12 cellular contexts compared by ENCODE assay signal in the genomic region with DNA sequence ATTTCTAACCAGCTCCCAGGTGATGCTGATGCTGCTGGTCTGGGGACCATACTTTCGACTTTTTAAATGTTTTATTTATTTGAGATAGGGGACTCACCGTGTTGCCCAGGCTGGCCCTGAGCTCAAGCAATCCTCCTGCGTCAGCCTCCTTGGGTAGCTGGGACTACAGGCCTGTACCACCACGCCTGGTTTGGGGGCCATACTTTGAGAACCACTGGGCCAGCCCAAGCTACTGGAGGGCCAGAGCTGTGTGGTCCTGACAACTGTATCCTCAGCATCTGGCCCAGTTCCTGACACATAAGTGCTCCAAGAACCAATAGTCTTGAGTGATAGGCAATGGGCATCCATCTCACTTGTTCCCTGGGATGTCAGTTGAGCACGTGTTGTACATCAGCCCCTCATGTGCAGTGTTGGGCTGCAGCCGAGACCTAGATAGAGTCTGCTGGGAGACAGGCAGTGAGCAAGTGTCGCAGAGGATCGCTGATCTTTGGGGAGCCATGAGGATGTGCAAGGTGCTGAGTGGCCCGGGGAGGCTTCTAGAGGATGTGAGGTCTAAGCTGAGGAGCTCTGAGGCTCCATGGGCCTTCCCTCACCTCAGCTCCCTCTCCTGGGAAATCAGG. TPM values are rescaled to one million over a fixed set of nuclear protein-coding genes. Genes with fewer than 3 reads are reported as not detected.
DNase-seq lines count a peak whose midpoint lies in the region; ATAC-seq, FAIRE-seq and TF ChIP-seq lines count a peak whose summit lies in the region.
"Had no signal": no experiment of that assay in that cellular context is flagged by ENCODE, and none has a peak within 500 bp of the region (broad histone marks: within the 10 kb centered on the region; RNA-seq: fewer than 3 reads in every experiment).

No MANE protein-coding gene starts in this region.

- no peak overlapping the region for H2BK20ac ChIP-seq in H9 (ENCODE audit: low read depth, low read length, poor library complexity, severe bottlenecking)

- TF ChIP-seq CTCF in H9 (conservative IDR thresholded peaks at IDR 0.05) (no peak), WTC11 (IDR thresholded peaks at IDR 0.05) (no peak), D721Med (IDR thresholded peaks at IDR 0.05; ENCODE audit: insufficient read depth, missing control alignments) (no peak)

- no peak overlapping the region for H3K18ac ChIP-seq in H9 (ENCODE audit: insufficient read length, low read depth, low read length)

- H3K4me3 ChIP-seq in BLaER1 (peak overlapping the region; percentile 89), iPS-20b (ENCODE audit: low read length) (peak overlapping the region; percentile 74; the same call in 1 of the 2 replicates)
- H3K4me3 ChIP-seq: uterus had no signal

- H2BK120ac ChIP-seq in H9 (ENCODE audit: low read depth, low read length, poor library complexity, severe bottlenecking): no peak overlapping the region

- H3K4me1 ChIP-seq in BLaER1: peaks cover 65% of the 10 kb centered on the region
- H3K4me1 ChIP-seq in H9 (ENCODE audit: insufficient read depth, low read length): peaks cover 9% of the 10 kb centered on the region; the same call in 1 of the 2 replicates
- peaks cover 15% of the 10 kb centered on the region for H3K4me1 ChIP-seq in iPS-20b (ENCODE audit: insufficient read depth, low read length)

- no peak overlapping the region for H3K4ac ChIP-seq in H9 (ENCODE audit: low read depth, low read length)

- no peak overlapping the region; the same call in 1 of the 2 replicates for H3K14ac ChIP-seq in H9 (ENCODE audit: insufficient read depth, low read length)

- H4K5ac ChIP-seq in H9 (ENCODE audit: insufficient read length, low read depth, low read length): no peak overlapping the region

- H3K23me2 ChIP-seq in H9 (ENCODE audit: insufficient read length, low read depth, low read length, poor library complexity, severe bottlenecking): peaks cover 3% of the 10 kb centered on the region

- peaks cover 3% of the 10 kb centered on the region for H3K79me1 ChIP-seq in H9 (ENCODE audit: insufficient read depth, low read depth, low read length, poor library complexity, severe bottlenecking)

- DNase-seq in H9 (no peak), WTC11 (ENCODE audit: low spot score) (no peak), D721Med (ENCODE audit: insufficient read length, low spot score) (no peak)
- DNase-seq in activated effector memory CD4-positive, alpha-beta T cell treated with Interleukin-2 at 50 U/mL for 16 hours: no peak
- DNase-seq: NCI-H1048, NCI-H69, uterus had no signal

- no CpG with 5 or more reads among the region's 9 CpGs for WGBS in H9 (ENCODE audit: extremely low coverage, insufficient read length, low lambda C conversion rate)

- H3K4me1 Mint-ChIP-seq in H9: peaks cover 46 to 47% of the 10 kb centered on the region in 2 experiments
- peaks cover 64% of the 10 kb centered on the region for H3K4me1 Mint-ChIP-seq in WTC11

- no peak overlapping the region for H2BK12ac ChIP-seq in H9 (ENCODE audit: insufficient read length, low read depth, low read length)

- H3K4me2 ChIP-seq in BLaER1 (peak overlapping the region; percentile 97), H9 (ENCODE audit: insufficient read depth, insufficient read length, low read length) (peak overlapping the region; percentile 17)

- H3K36me3 ChIP-seq in BLaER1 (peaks cover 5% of the 10 kb centered on the region), iPS-20b (ENCODE audit: insufficient read depth, low read depth, low read length) (peaks cover 13% of the 10 kb centered on the region)
- H3K36me3 ChIP-seq: uterus had no signal

- no peaks in the 10 kb centered on the region for H3K9me3 Mint-ChIP-seq in H9
- no peaks in the 10 kb centered on the region for H3K9me3 Mint-ChIP-seq in WTC11

- H4K91ac ChIP-seq in H9 (ENCODE audit: insufficient read length, low read depth, low read length): no peak overlapping the region

- H3K23ac ChIP-seq in H9 (ENCODE audit: insufficient read length, low read depth, low read length): no peak overlapping the region

- peaks cover 16% of the 10 kb centered on the region for H4K20me1 ChIP-seq in BLaER1
- peaks cover 9% of the 10 kb centered on the region for H4K20me1 ChIP-seq in H9 (ENCODE audit: control insufficient read depth, insufficient read depth, insufficient read length)

- no peak overlapping the region for H2AFZ ChIP-seq in H9 (ENCODE audit: low read length)

- H3K9ac ChIP-seq in BLaER1 (peak overlapping the region; percentile 91), H9 (ENCODE audit: extremely low read depth, insufficient read length, low read length) (no peak overlapping the region), iPS-20b (ENCODE audit: low read depth, low read length) (peak overlapping the region; percentile 82)

- no peak overlapping the region for H2BK5ac ChIP-seq in H9 (ENCODE audit: insufficient read length, low read length)

- no peak overlapping the region for H4K8ac ChIP-seq in H9 (replicated peaks; ENCODE audit: insufficient read length, low read depth, low read length)

- H3K9me3 ChIP-seq in BLaER1 (no peaks in the 10 kb centered on the region), H9 (ENCODE audit: control insufficient read depth, low read depth, low read length) (no peaks in the 10 kb centered on the region), iPS-20b (ENCODE audit: insufficient read depth, low read depth, low read length) (no peaks in the 10 kb centered on the region)
- H3K9me3 ChIP-seq: uterus had no signal

- peaks cover 22% of the 10 kb centered on the region; the same call in 1 of the 2 replicates for H3K79me2 ChIP-seq in H9 (ENCODE audit: insufficient read depth, low read length)

- POLR2A ChIA-PET in WTC11 (lab: Charles Lee): interaction anchor here (0.6 to 1.5 kb wide), 3 partner anchors 31 to 361 kb away, joined by 4 to 7 read pairs (median 4); a partner anchor contains a TSS

- H2AK5ac ChIP-seq in H9 (ENCODE audit: insufficient read length, low read length): no peak overlapping the region

- no peak overlapping the region for H3K56ac ChIP-seq in H9 (ENCODE audit: insufficient read length, low read depth, low read length)

- no peak for ATAC-seq in WTC11
- no peak for ATAC-seq in GM21619 (IDR thresholded peaks at IDR 0.05; ENCODE audit: unreplicated experiment)
- ATAC-seq in GM21786 (IDR thresholded peaks at IDR 0.05; ENCODE audit: unreplicated experiment): no peak

- H3K27ac ChIP-seq in BLaER1: no peak overlapping the region
- no peak overlapping the region for H3K27ac ChIP-seq in H9 (ENCODE audit: insufficient read length, low read depth, low read length)
- no peak overlapping the region for H3K27ac ChIP-seq in iPS-20b (ENCODE audit: low read length)
- H3K27ac ChIP-seq: SK-N-MC, uterus had no signal

- no peaks in the 10 kb centered on the region for H3K27me3 Mint-ChIP-seq in H9 (ENCODE audit: low read depth)
- no peaks in the 10 kb centered on the region for H3K27me3 Mint-ChIP-seq in WTC11 (ENCODE audit: low read depth)

- H3K36me3 Mint-ChIP-seq in H9 (ENCODE audit: insufficient read depth in 1 of 3, low read depth in 3 of 3) (peaks cover 19 to 22% (median 20%) of the 10 kb centered on the region in 3 experiments), WTC11 (peaks cover 29% of the 10 kb centered on the region)

- FAIRE-seq in D721Med (lab: Jason Lieb, UNC): no peak

- H3K27ac Mint-ChIP-seq in H9: no peak overlapping the region; a peak in 2 of 7 replicates
- H3K27ac Mint-ChIP-seq in WTC11: peak overlapping the region; percentile 94

- H3T11ph ChIP-seq in H9 (ENCODE audit: low read length): no peak overlapping the region

- peak overlapping the region; percentile 83 to 86 for H3K4me3 Mint-ChIP-seq in H9
- peak overlapping the region; percentile 84 for H3K4me3 Mint-ChIP-seq in WTC11

- CTCF ChIA-PET in WTC11 (lab: Charles Lee): interaction anchor here (0.5 to 2.6 kb wide), 11 partner anchors 8 to 297 kb away, joined by 3 to 14 read pairs (median 3); a partner anchor contains a TSS

- H3K27me3 ChIP-seq in BLaER1 (no peaks in the 10 kb centered on the region), H9 (ENCODE audit: insufficient read depth, low read length) (no peaks in the 10 kb centered on the region), iPS-20b (ENCODE audit: insufficient read depth, low read length) (no peaks in the 10 kb centered on the region)
- H3K27me3 ChIP-seq: uterus had no signal

- no peak overlapping the region for H2BK15ac ChIP-seq in H9 (ENCODE audit: low read depth, low read length)

TF ChIP-seq in WTC11, 78 proteins besides CTCF, POLR2A, EP300 and RAD21 (continues in another document):
- TF ChIP-seq ZNF121 (CRISPR knock-in tag; IDR thresholded peaks at IDR 0.05): no peak
- TF ChIP-seq, protein P1, sequence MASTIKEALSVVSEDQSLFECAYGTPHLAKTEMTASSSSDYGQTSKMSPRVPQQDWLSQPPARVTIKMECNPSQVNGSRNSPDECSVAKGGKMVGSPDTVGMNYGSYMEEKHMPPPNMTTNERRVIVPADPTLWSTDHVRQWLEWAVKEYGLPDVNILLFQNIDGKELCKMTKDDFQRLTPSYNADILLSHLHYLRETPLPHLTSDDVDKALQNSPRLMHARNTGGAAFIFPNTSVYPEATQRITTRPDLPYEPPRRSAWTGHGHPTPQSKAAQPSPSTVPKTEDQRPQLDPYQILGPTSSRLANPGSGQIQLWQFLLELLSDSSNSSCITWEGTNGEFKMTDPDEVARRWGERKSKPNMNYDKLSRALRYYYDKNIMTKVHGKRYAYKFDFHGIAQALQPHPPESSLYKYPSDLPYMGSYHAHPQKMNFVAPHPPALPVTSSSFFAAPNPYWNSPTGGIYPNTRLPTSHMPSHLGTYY (CRISPR knock-in tag; IDR thresholded peaks at IDR 0.05): no peak
- no peak for TF ChIP-seq JAZF1 (CRISPR knock-in tag; IDR thresholded peaks at IDR 0.05)
- no peak for TF ChIP-seq OVOL2 (CRISPR knock-in tag; IDR thresholded peaks at IDR 0.05; ENCODE audit: borderline replicate concordance)
- TF ChIP-seq TP53 (CRISPR knock-in tag; IDR thresholded peaks at IDR 0.05): no peak
- TF ChIP-seq TEAD1 (CRISPR knock-in tag; IDR thresholded peaks at IDR 0.05): no peak
- no peak for TF ChIP-seq ZNF416 (CRISPR knock-in tag; IDR thresholded peaks at IDR 0.05)
- TF ChIP-seq HMGA2 (CRISPR knock-in tag; IDR thresholded peaks at IDR 0.05): no peak
- no peak for TF ChIP-seq NR3C1 (CRISPR knock-in tag; conservative IDR thresholded peaks at IDR 0.05; ENCODE audit: low read depth)
- TF ChIP-seq, protein P2, sequence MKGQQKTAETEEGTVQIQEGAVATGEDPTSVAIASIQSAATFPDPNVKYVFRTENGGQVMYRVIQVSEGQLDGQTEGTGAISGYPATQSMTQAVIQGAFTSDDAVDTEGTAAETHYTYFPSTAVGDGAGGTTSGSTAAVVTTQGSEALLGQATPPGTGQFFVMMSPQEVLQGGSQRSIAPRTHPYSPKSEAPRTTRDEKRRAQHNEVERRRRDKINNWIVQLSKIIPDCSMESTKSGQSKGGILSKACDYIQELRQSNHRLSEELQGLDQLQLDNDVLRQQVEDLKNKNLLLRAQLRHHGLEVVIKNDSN (CRISPR knock-in tag; IDR thresholded peaks at IDR 0.05): no peak

RNA-seq across cellular contexts. Expression of a gene that starts 1.6 kb away (rescaled TPM):
- 55.7 and 57.6 TPM in 2 replicates for total RNA-seq in H9 (2021)
- 77.2 to 83.4 TPM (median 79.0 TPM) in 3 replicates for total RNA-seq in WTC11 (2021)
